8 cellular contexts compared by ENCODE assay signal in the genomic region with DNA sequence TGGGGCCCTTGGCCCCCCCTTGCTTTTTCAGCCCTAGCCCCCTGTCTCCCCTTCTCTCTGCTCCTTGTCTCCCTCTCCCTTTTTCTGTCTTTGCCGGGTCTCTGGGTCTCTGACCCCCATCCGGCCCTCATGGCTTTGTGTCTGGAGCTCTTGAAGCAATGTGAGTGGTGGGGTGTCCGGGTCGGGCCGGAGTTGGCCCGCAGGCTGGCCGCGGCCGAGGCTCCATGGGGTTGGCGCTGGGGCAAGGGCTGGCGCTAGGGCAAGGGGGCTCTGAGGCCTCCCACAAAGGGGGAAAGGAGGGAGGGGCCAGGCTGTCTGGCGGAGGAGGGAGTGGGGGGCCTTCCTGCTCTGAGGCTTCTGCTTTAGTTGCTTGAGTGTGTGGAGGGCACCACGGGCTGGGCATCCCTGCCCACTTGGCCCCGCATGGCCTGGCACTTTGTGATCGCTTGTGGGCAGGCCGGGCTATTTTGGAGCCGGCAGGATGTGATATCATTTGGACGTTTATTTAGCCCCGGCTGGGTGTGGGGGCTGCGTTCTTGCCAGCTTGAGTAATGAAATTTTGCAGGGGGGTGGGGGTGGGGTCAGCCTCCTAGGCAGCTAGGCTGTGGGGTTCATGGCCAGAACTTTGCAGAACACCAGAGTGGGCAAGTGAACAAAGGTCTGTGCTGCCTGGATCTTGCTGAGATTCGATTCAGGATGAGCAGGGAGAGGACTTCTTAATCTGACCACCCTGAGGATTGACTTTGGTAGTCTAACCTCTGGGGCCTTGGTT.
A peak's percentile ranks its signal among the peaks of the same experiment; 100 is the strongest.
DNase-seq lines count a peak whose midpoint lies in the region; ATAC-seq and TF ChIP-seq lines count a peak whose summit lies in the region.

No MANE protein-coding gene starts in this region.

- TF ChIP-seq CTCF in breast epithelium (IDR thresholded peaks at IDR 0.05): no peak
- no peak for TF ChIP-seq CTCF in stomach (IDR thresholded peaks at IDR 0.05)

- TF ChIP-seq EP300 in stomach (IDR thresholded peaks at IDR 0.05): no peak

- H3K36me3 ChIP-seq in breast epithelium: no peaks in the 10 kb centered on the region
- no peaks in the 10 kb centered on the region for H3K36me3 ChIP-seq in stomach

- DNase-seq in GDM1 (lab: John Stamatoyannopoulos, UW): peak; percentile 13
- DNase-seq in NAMALWA (ENCODE audit: low spot score): peak; percentile 60
- no peak for DNase-seq in breast epithelium (ENCODE audit: low spot score in 2 of 2)
- peak; percentile 36 for DNase-seq in stomach
- DNase-seq in SKM-1 treated with dmso at 0.1 percent for 144 hours (lab: John Stamatoyannopoulos, UW; ENCODE audit: unreplicated experiment): no peak

- no peak for ATAC-seq in GM19397 (IDR thresholded peaks at IDR 0.05; ENCODE audit: unreplicated experiment)
- no peak for ATAC-seq in HG02678 (IDR thresholded peaks at IDR 0.05; ENCODE audit: unreplicated experiment)

- intact Hi-C loops in breast epithelium (cut with DNase I; ENCODE audit: low total_unique reads): no loop called here
- intact Hi-C loops in stomach (cut with DNase I; ENCODE audit: low total_unique reads): no loop called here

- H3K4me3 ChIP-seq in breast epithelium (peak overlapping the region; percentile 73 to 92 (median 79)), stomach (peak overlapping the region; percentile 55 to 71 (median 66))

- H3K27me3 ChIP-seq in breast epithelium: no peaks in the 10 kb centered on the region
- no peaks in the 10 kb centered on the region for H3K27me3 ChIP-seq in layer of hippocampus (ENCODE audit: control insufficient read depth, insufficient read depth, low read length)
- no peaks in the 10 kb centered on the region for H3K27me3 ChIP-seq in stomach

- H3K4me1 ChIP-seq in breast epithelium (peaks cover 8 to 27% of the 10 kb centered on the region in 2 donors), stomach (peaks cover 46 to 65% (median 62%) of the 10 kb centered on the region in 4 donors)

- H3K27ac ChIP-seq in breast epithelium (peak overlapping the region; percentile 92 to 100), layer of hippocampus (ENCODE audit: low read depth, low read length) (peak overlapping the region; percentile 84), stomach (peak overlapping the region; percentile 92 to 96 (median 95))

- WGBS in stomach, 5 donors: 1 to 5% (median 2%) methylated on average over 19 to 21 of the region's 21 CpGs

- H3K9me3 ChIP-seq in breast epithelium: no peaks in the 10 kb centered on the region
- no peaks in the 10 kb centered on the region for H3K9me3 ChIP-seq in stomach

- TF ChIP-seq POLR2A in breast epithelium (IDR thresholded peaks at IDR 0.05) (no peak), stomach (IDR thresholded peaks at IDR 0.05) (no peak)

Comparison
In these comparisons a context has a peak if more than half of its experiments do, and no peak if none do; other contexts are left out.
1. DNase-seq: peak in GDM1 (single experiment), NAMALWA (single experiment) and stomach (single experiment); none in breast epithelium (0 of 2) and SKM-1 treated with dmso at 0.1 percent for 144 hours (single experiment).
2. Peak in every context shown above with its lines, with median percentiles within 50 percentile points of each other: H3K27ac ChIP-seq.